ENCODE assay signal across 1 cellular context in the genomic region with DNA sequence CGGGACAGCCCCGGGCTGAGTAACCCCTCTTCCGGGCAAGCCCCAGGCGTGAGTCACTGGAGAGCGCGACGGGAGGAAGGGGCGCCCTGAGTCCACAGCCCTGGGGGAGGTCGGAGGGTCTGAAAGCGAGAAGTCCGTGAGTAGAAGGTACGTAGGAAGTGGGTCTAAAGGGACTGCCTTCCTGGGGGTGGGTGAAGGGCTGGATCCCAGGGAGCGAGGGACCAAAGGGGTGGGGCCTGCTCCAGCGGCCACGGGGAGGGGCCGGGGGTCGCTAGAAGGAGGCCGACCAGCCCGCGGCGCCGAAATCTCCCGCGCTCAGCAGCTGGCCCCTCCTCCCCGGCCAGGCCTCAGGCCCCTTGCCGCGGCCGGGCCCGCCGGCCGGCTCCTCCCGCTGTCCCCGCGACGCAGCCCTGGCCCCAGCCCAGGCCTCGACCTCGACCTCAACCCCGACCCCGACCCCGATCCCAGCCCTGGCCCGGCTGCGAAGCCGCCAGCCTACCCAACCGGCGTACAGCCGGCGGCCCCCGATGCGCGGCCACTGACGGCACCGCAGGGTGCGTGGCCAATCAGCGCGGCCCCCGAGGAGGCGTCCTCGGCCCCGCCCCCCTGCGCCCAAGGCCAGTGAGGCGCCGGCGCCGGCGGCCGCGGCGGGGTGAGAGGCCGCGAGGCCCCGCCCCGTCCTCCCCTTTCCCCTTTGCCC.
A peak's percentile ranks its signal among the peaks of the same experiment; 100 is the strongest.
TF ChIP-seq lines count a peak whose summit lies in the region.

No MANE protein-coding gene starts in this region.

TF ChIP-seq in HepG2, 621 proteins besides CTCF, POLR2A, EP300 and RAD21 (continued from another document and continues in another):
- TF ChIP-seq, protein P1, sequence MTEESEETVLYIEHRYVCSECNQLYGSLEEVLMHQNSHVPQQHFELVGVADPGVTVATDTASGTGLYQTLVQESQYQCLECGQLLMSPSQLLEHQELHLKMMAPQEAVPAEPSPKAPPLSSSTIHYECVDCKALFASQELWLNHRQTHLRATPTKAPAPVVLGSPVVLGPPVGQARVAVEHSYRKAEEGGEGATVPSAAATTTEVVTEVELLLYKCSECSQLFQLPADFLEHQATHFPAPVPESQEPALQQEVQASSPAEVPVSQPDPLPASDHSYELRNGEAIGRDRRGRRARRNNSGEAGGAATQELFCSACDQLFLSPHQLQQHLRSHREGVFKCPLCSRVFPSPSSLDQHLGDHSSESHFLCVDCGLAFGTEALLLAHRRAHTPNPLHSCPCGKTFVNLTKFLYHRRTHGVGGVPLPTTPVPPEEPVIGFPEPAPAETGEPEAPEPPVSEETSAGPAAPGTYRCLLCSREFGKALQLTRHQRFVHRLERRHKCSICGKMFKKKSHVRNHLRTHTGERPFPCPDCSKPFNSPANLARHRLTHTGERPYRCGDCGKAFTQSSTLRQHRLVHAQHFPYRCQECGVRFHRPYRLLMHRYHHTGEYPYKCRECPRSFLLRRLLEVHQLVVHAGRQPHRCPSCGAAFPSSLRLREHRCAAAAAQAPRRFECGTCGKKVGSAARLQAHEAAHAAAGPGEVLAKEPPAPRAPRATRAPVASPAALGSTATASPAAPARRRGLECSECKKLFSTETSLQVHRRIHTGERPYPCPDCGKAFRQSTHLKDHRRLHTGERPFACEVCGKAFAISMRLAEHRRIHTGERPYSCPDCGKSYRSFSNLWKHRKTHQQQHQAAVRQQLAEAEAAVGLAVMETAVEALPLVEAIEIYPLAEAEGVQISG (CRISPR knock-in tag; IDR thresholded peaks at IDR 0.05): peak; percentile 83
- TF ChIP-seq HOXA3 (CRISPR knock-in tag; IDR thresholded peaks at IDR 0.05) (peak; percentile 74), ZBTB39 (CRISPR knock-in tag; IDR thresholded peaks at IDR 0.05) (no peak), PHF8 (CRISPR knock-in tag; IDR thresholded peaks at IDR 0.05) (peak; percentile 72; the same call in 1 of the 2 replicates), MED13 (CRISPR knock-in tag; IDR thresholded peaks at IDR 0.05) (no peak), DMAP1 (CRISPR knock-in tag; IDR thresholded peaks at IDR 0.05) (0 out of 2 replicates have a peak, but pooled peaks have one; percentile 20), ZNF788 (CRISPR knock-in tag; IDR thresholded peaks at IDR 0.05; ENCODE audit: borderline replicate concordance) (0 out of 2 replicates have a peak, but pooled peaks have one; percentile 12), PATZ1 (CRISPR knock-in tag; IDR thresholded peaks at IDR 0.05) (peak; percentile 35), ZBTB38 (CRISPR knock-in tag; IDR thresholded peaks at IDR 0.05) (no peak; the same call in 1 of the 2 replicates), TAF1 (CRISPR knock-in tag; IDR thresholded peaks at IDR 0.05) (peak; percentile 52; the same call in 1 of the 2 replicates), NBN (conservative IDR thresholded peaks at IDR 0.05) (no peak), NKX3-1 (CRISPR knock-in tag; IDR thresholded peaks at IDR 0.05) (0 out of 2 replicates have a peak, but pooled peaks have one; percentile 17), ZNF275 (CRISPR knock-in tag; IDR thresholded peaks at IDR 0.05; ENCODE audit: borderline replicate concordance) (peak; percentile 43; the same call in 1 of the 2 replicates), NR2F2 (IDR thresholded peaks at IDR 0.05; ENCODE audit: borderline replicate concordance, low read depth) (peak; percentile 91; the same call in 1 of the 2 replicates), RXRA (CRISPR knock-in tag; IDR thresholded peaks at IDR 0.05) (peak; percentile 68), ZNF121 (CRISPR knock-in tag; IDR thresholded peaks at IDR 0.05) (no peak), SPEN (CRISPR knock-in tag; IDR thresholded peaks at IDR 0.05; ENCODE audit: low read depth) (peak; percentile 34; the same call in 1 of the 2 replicates), ZFP90 (CRISPR knock-in tag; IDR thresholded peaks at IDR 0.05; ENCODE audit: borderline replicate concordance) (0 out of 2 replicates have a peak, but pooled peaks have one; percentile 23), TGIF2 (CRISPR knock-in tag; IDR thresholded peaks at IDR 0.05) (no peak), ZBTB7B (CRISPR knock-in tag; IDR thresholded peaks at IDR 0.05) (peak; percentile 48; the same call in 1 of the 2 replicates), ZBTB8A (CRISPR knock-in tag; IDR thresholded peaks at IDR 0.05; ENCODE audit: borderline replicate concordance, low read depth) (no peak)
- TF ChIP-seq, protein P2, sequence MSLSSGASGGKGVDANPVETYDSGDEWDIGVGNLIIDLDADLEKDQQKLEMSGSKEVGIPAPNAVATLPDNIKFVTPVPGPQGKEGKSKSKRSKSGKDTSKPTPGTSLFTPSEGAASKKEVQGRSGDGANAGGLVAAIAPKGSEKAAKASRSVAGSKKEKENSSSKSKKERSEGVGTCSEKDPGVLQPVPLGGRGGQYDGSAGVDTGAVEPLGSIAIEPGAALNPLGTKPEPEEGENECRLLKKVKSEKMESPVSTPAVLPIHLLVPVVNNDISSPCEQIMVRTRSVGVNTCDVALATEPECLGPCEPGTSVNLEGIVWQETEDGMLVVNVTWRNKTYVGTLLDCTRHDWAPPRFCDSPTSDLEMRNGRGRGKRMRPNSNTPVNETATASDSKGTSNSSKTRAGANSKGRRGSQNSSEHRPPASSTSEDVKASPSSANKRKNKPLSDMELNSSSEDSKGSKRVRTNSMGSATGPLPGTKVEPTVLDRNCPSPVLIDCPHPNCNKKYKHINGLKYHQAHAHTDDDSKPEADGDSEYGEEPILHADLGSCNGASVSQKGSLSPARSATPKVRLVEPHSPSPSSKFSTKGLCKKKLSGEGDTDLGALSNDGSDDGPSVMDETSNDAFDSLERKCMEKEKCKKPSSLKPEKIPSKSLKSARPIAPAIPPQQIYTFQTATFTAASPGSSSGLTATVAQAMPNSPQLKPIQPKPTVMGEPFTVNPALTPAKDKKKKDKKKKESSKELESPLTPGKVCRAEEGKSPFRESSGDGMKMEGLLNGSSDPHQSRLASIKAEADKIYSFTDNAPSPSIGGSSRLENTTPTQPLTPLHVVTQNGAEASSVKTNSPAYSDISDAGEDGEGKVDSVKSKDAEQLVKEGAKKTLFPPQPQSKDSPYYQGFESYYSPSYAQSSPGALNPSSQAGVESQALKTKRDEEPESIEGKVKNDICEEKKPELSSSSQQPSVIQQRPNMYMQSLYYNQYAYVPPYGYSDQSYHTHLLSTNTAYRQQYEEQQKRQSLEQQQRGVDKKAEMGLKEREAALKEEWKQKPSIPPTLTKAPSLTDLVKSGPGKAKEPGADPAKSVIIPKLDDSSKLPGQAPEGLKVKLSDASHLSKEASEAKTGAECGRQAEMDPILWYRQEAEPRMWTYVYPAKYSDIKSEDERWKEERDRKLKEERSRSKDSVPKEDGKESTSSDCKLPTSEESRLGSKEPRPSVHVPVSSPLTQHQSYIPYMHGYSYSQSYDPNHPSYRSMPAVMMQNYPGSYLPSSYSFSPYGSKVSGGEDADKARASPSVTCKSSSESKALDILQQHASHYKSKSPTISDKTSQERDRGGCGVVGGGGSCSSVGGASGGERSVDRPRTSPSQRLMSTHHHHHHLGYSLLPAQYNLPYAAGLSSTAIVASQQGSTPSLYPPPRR (CRISPR knock-in tag; IDR thresholded peaks at IDR 0.05; ENCODE audit: borderline replicate concordance): no peak
- TF ChIP-seq, protein P3, sequence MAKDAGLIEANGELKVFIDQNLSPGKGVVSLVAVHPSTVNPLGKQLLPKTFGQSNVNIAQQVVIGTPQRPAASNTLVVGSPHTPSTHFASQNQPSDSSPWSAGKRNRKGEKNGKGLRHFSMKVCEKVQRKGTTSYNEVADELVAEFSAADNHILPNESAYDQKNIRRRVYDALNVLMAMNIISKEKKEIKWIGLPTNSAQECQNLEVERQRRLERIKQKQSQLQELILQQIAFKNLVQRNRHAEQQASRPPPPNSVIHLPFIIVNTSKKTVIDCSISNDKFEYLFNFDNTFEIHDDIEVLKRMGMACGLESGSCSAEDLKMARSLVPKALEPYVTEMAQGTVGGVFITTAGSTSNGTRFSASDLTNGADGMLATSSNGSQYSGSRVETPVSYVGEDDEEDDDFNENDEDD (CRISPR knock-in tag; IDR thresholded peaks at IDR 0.05; ENCODE audit: borderline replicate concordance): peak; percentile 86
- TF ChIP-seq, protein P4, sequence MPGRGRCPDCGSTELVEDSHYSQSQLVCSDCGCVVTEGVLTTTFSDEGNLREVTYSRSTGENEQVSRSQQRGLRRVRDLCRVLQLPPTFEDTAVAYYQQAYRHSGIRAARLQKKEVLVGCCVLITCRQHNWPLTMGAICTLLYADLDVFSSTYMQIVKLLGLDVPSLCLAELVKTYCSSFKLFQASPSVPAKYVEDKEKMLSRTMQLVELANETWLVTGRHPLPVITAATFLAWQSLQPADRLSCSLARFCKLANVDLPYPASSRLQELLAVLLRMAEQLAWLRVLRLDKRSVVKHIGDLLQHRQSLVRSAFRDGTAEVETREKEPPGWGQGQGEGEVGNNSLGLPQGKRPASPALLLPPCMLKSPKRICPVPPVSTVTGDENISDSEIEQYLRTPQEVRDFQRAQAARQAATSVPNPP (CRISPR knock-in tag; IDR thresholded peaks at IDR 0.05): no peak
- TF ChIP-seq, protein P5, sequence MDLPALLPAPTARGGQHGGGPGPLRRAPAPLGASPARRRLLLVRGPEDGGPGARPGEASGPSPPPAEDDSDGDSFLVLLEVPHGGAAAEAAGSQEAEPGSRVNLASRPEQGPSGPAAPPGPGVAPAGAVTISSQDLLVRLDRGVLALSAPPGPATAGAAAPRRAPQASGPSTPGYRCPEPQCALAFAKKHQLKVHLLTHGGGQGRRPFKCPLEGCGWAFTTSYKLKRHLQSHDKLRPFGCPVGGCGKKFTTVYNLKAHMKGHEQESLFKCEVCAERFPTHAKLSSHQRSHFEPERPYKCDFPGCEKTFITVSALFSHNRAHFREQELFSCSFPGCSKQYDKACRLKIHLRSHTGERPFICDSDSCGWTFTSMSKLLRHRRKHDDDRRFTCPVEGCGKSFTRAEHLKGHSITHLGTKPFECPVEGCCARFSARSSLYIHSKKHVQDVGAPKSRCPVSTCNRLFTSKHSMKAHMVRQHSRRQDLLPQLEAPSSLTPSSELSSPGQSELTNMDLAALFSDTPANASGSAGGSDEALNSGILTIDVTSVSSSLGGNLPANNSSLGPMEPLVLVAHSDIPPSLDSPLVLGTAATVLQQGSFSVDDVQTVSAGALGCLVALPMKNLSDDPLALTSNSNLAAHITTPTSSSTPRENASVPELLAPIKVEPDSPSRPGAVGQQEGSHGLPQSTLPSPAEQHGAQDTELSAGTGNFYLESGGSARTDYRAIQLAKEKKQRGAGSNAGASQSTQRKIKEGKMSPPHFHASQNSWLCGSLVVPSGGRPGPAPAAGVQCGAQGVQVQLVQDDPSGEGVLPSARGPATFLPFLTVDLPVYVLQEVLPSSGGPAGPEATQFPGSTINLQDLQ (CRISPR knock-in tag; IDR thresholded peaks at IDR 0.05): no peak
- TF ChIP-seq, protein P6, sequence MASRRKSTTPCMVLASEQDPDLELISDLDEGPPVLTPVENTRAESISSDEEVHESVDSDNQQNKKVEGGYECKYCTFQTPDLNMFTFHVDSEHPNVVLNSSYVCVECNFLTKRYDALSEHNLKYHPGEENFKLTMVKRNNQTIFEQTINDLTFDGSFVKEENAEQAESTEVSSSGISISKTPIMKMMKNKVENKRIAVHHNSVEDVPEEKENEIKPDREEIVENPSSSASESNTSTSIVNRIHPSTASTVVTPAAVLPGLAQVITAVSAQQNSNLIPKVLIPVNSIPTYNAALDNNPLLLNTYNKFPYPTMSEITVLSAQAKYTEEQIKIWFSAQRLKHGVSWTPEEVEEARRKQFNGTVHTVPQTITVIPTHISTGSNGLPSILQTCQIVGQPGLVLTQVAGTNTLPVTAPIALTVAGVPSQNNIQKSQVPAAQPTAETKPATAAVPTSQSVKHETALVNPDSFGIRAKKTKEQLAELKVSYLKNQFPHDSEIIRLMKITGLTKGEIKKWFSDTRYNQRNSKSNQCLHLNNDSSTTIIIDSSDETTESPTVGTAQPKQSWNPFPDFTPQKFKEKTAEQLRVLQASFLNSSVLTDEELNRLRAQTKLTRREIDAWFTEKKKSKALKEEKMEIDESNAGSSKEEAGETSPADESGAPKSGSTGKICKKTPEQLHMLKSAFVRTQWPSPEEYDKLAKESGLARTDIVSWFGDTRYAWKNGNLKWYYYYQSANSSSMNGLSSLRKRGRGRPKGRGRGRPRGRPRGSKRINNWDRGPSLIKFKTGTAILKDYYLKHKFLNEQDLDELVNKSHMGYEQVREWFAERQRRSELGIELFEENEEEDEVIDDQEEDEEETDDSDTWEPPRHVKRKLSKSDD (CRISPR knock-in tag; IDR thresholded peaks at IDR 0.05; ENCODE audit: low read depth): no peak
- TF ChIP-seq, protein P7, sequence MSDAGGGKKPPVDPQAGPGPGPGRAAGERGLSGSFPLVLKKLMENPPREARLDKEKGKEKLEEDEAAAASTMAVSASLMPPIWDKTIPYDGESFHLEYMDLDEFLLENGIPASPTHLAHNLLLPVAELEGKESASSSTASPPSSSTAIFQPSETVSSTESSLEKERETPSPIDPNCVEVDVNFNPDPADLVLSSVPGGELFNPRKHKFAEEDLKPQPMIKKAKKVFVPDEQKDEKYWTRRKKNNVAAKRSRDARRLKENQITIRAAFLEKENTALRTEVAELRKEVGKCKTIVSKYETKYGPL (CRISPR knock-in tag; IDR thresholded peaks at IDR 0.05): 0 out of 2 replicates have a peak, but pooled peaks have one; percentile 41
